1 cellular context compared by ENCODE assay signal in genomic region chr2:202918860-202919259, GRCh38.
TF ChIP-seq lines count a peak whose summit lies in the region.

No MANE protein-coding gene starts in this region.

TF ChIP-seq in K562, 482 proteins besides CTCF, POLR2A, EP300 and RAD21:
- no peak for TF ChIP-seq ZNF592 (IDR thresholded peaks at IDR 0.05)
- TF ChIP-seq NFIX (CRISPR knock-in tag; IDR thresholded peaks at IDR 0.05; ENCODE audit: low read depth), result no peak
- no peak for TF ChIP-seq STAT5B (CRISPR knock-in tag; IDR thresholded peaks at IDR 0.05)
- TF ChIP-seq RHOXF2B (CRISPR knock-in tag; conservative IDR thresholded peaks at IDR 0.05), result no peak
- TF ChIP-seq MED1 (CRISPR knock-in tag; IDR thresholded peaks at IDR 0.05; ENCODE audit: borderline replicate concordance), result no peak
- no peak for TF ChIP-seq SRSF3 (IDR thresholded peaks at IDR 0.05; ENCODE audit: insufficient read depth, low read length)
- TF ChIP-seq CAMTA2 (CRISPR knock-in tag; conservative IDR thresholded peaks at IDR 0.05), result no peak
- no peak for TF ChIP-seq MXD1 (CRISPR knock-in tag; IDR thresholded peaks at IDR 0.05; ENCODE audit: borderline replicate concordance, poor library complexity, severe bottlenecking)
- TF ChIP-seq CBX1 (IDR thresholded peaks at IDR 0.05; ENCODE audit: low read depth), result no peak
- TF ChIP-seq SP2 (IDR thresholded peaks at IDR 0.05; ENCODE audit: extremely low read depth, low read depth, low read length, poor library complexity, severe bottlenecking), result no peak
- TF ChIP-seq, protein P1, sequence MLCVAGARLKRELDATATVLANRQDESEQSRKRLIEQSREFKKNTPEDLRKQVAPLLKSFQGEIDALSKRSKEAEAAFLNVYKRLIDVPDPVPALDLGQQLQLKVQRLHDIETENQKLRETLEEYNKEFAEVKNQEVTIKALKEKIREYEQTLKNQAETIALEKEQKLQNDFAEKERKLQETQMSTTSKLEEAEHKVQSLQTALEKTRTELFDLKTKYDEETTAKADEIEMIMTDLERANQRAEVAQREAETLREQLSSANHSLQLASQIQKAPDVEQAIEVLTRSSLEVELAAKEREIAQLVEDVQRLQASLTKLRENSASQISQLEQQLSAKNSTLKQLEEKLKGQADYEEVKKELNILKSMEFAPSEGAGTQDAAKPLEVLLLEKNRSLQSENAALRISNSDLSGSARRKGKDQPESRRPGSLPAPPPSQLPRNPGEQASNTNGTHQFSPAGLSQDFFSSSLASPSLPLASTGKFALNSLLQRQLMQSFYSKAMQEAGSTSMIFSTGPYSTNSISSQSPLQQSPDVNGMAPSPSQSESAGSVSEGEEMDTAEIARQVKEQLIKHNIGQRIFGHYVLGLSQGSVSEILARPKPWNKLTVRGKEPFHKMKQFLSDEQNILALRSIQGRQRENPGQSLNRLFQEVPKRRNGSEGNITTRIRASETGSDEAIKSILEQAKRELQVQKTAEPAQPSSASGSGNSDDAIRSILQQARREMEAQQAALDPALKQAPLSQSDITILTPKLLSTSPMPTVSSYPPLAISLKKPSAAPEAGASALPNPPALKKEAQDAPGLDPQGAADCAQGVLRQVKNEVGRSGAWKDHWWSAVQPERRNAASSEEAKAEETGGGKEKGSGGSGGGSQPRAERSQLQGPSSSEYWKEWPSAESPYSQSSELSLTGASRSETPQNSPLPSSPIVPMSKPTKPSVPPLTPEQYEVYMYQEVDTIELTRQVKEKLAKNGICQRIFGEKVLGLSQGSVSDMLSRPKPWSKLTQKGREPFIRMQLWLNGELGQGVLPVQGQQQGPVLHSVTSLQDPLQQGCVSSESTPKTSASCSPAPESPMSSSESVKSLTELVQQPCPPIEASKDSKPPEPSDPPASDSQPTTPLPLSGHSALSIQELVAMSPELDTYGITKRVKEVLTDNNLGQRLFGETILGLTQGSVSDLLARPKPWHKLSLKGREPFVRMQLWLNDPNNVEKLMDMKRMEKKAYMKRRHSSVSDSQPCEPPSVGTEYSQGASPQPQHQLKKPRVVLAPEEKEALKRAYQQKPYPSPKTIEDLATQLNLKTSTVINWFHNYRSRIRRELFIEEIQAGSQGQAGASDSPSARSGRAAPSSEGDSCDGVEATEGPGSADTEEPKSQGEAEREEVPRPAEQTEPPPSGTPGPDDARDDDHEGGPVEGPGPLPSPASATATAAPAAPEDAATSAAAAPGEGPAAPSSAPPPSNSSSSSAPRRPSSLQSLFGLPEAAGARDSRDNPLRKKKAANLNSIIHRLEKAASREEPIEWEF (CRISPR knock-in tag; IDR thresholded peaks at IDR 0.05), result no peak
- no peak for TF ChIP-seq SIX5 (IDR thresholded peaks at IDR 0.05; ENCODE audit: borderline replicate concordance in 1 of 2, insufficient read depth in 1 of 2, low read depth in 1 of 2, low read length in 2 of 2)
- TF ChIP-seq POLR2H (tag; IDR thresholded peaks at IDR 0.05; ENCODE audit: low read depth), result no peak
- TF ChIP-seq DIDO1 (tag; IDR thresholded peaks at IDR 0.05; ENCODE audit: low read depth), result no peak
- no peak for TF ChIP-seq ZNF24 (IDR thresholded peaks at IDR 0.05)
- TF ChIP-seq, protein P2, sequence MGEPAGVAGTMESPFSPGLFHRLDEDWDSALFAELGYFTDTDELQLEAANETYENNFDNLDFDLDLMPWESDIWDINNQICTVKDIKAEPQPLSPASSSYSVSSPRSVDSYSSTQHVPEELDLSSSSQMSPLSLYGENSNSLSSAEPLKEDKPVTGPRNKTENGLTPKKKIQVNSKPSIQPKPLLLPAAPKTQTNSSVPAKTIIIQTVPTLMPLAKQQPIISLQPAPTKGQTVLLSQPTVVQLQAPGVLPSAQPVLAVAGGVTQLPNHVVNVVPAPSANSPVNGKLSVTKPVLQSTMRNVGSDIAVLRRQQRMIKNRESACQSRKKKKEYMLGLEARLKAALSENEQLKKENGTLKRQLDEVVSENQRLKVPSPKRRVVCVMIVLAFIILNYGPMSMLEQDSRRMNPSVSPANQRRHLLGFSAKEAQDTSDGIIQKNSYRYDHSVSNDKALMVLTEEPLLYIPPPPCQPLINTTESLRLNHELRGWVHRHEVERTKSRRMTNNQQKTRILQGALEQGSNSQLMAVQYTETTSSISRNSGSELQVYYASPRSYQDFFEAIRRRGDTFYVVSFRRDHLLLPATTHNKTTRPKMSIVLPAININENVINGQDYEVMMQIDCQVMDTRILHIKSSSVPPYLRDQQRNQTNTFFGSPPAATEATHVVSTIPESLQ (CRISPR knock-in tag; IDR thresholded peaks at IDR 0.05), result no peak
- TF ChIP-seq ETS2 (tag; IDR thresholded peaks at IDR 0.05; ENCODE audit: borderline replicate concordance, poor library complexity, severe bottlenecking), result no peak
- TF ChIP-seq PCBP1 (IDR thresholded peaks at IDR 0.05; ENCODE audit: low read depth, low read length, poor library complexity, severe bottlenecking), result no peak
- TF ChIP-seq RBM14 (IDR thresholded peaks at IDR 0.05; ENCODE audit: borderline replicate concordance, insufficient read depth, low read depth, low read length), result no peak
- TF ChIP-seq ATF7 (IDR thresholded peaks at IDR 0.05), result no peak
